Comparison of ENCODE assay signal across 24 cellular contexts in the genomic region with DNA sequence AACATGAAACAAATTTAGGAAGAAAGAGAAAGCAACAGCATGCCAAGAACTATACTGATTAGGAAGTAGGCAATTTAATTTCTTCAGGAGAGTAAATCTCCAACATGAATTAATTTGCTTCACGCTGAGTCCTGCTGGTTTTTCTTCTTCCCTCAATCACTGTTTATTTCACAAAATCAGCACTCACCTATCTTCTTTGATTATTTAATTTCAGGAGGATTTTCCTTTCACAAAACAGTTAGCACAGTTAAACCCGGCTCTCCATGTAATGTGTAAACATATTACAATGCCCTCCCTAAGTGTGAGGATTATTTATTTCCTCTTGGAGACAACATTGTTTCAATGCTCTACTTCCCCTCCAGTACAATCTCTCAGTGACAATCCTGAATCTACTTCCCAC.
DNase-seq lines count a peak whose midpoint lies in the region; ATAC-seq and TF ChIP-seq lines count a peak whose summit lies in the region.
"Had no signal": no experiment of that assay in that cellular context is flagged by ENCODE, and none has a peak within 500 bp of the region (broad histone marks: within the 10 kb centered on the region; RNA-seq: fewer than 3 reads in every experiment).

No MANE protein-coding gene starts in this region.

- H4K91ac ChIP-seq in IMR-90 (ENCODE audit: insufficient read depth, low read depth, low read length), result no peak overlapping the region

- H3K4me3 ChIP-seq in IMR-90 (ENCODE audit: insufficient read depth, low read depth, low read length) (no peak overlapping the region), neuron (ENCODE audit: low read length) (no peak overlapping the region)
- H3K4me3 ChIP-seq: colonic mucosa, psoas muscle, skin epidermis, uterus had no signal

- no CpG with 5 or more reads among the region's 2 CpGs for WGBS in IMR-90 (ENCODE audit: extremely low coverage in 2 of 2, insufficient read length in 1 of 2), 2 experiments

- H3K23ac ChIP-seq in IMR-90 (ENCODE audit: low read depth, low read length), result no peak overlapping the region

- no peak overlapping the region for H3K9ac ChIP-seq in IMR-90 (ENCODE audit: low read depth, low read length)
- H3K9ac ChIP-seq: KMS-11 had no signal

- H2BK5ac ChIP-seq in IMR-90 (ENCODE audit: low read depth, low read length, poor library complexity, severe bottlenecking), result no peak overlapping the region

- dilution Hi-C loops in IMR-90 (cut with HindIII; ENCODE audit: low sequenced_read_pairs, unreplicated experiment), result no loop called here

- H3K36me3 ChIP-seq in IMR-90 (ENCODE audit: control insufficient read depth, insufficient read depth, low read length), result no peaks in the 10 kb centered on the region
- no peaks in the 10 kb centered on the region for H3K36me3 ChIP-seq in neuron (ENCODE audit: insufficient read depth, low read length)
- H3K36me3 ChIP-seq: brain microvascular endothelial cell, colonic mucosa, uterus had no signal

- no peak overlapping the region for H3K4ac ChIP-seq in IMR-90 (ENCODE audit: low read depth, low read length)

- no peaks in the 10 kb centered on the region for H3K9me1 ChIP-seq in IMR-90 (ENCODE audit: insufficient read depth, low read length)

- POLR2A ChIA-PET in IMR-90 (lab: Charles Lee; ENCODE audit: unreplicated experiment), result no interaction called here

- TF ChIP-seq RAD21 in IMR-90 (IDR thresholded peaks at IDR 0.05; ENCODE audit: low read length), result no peak

- no peak for TF ChIP-seq POLR2A in IMR-90 (IDR thresholded peaks at IDR 0.05; ENCODE audit: low read depth, low read length)

- H4K20me1 ChIP-seq in IMR-90 (ENCODE audit: insufficient read depth, low read length), result no peaks in the 10 kb centered on the region

- H3K56ac ChIP-seq in IMR-90 (ENCODE audit: extremely low read depth, insufficient read depth, low read length), result no peak overlapping the region

- ATAC-seq in IMR-90 (ENCODE audit: low read depth) (no peak), HG02885 (IDR thresholded peaks at IDR 0.05; ENCODE audit: poor library complexity, unreplicated experiment) (no peak), left lobe of liver (no peak)
- ATAC-seq: left colon; natural killer cell treated with Interleukin-12 subunit alpha and Interleukin-12 subunit beta and Interleukin-15 and Interleukin-18, amount 100 ng/mL, for 72 hours; psoas muscle; stimulated activated effector memory CD8-positive, alpha-beta T cell treated with anti-CD3 and anti-CD28 coated beads, Interleukin-12 subunit alpha, Interleukin-12 subunit beta, amount 100 ng/mL, for 72 hours had no signal

- H2AK9ac ChIP-seq in IMR-90 (replicated peaks; ENCODE audit: low read depth, low read length, poor library complexity), result no peak overlapping the region

- H4K5ac ChIP-seq in IMR-90 (ENCODE audit: low read depth, low read length), result no peak overlapping the region

- in situ Hi-C loops in IMR-90 (cut with MboI; ENCODE audit: low sequenced_read_pairs), result no loop called here

- H3K4me1 ChIP-seq in IMR-90 (ENCODE audit: control insufficient read depth, insufficient read depth, low read length) (0 out of 2 replicates have a peak, but pooled peaks cover 2% of the 10 kb centered on the region), neuron (ENCODE audit: insufficient read depth, low read length) (peaks cover 41% of the 10 kb centered on the region)
- H3K4me1 ChIP-seq: colonic mucosa, psoas muscle, uterus had no signal

- H4K8ac ChIP-seq in IMR-90 (ENCODE audit: low read depth in 2 of 2, low read length in 2 of 2), result no peak overlapping the region

- no peak overlapping the region for H2AK5ac ChIP-seq in IMR-90 (ENCODE audit: low read depth, low read length)

- intact Hi-C loops in IMR-90 (cut with micrococcal nuclease), result no loop called here

- peak; percentile 37 for DNase-seq in DMS 273 (lab: John Stamatoyannopoulos, UW; ENCODE audit: unreplicated experiment)
- DNase-seq in IMR-90, result no peak
- peak; percentile 71 for DNase-seq in cerebellar cortex (ENCODE audit: low spot score)
- no peak for DNase-seq in NCI-H2171 treated with DMSO at 0.1 percent for 48 hours (lab: John Stamatoyannopoulos, UW)
- no peak for DNase-seq in left lobe of liver (ENCODE audit: low spot score)
- DNase-seq: activated CD4-positive, alpha-beta T cell treated with anti-CD3 and anti-CD28 coated beads, Interleukin-2, amount 50 U/mL, for 48 hours; activated CD8-positive, alpha-beta memory T cell treated with anti-CD3 and anti-CD28 coated beads, Interleukin-2, amount 50 U/mL, for 48 hours; brain microvascular endothelial cell; CD4-positive, alpha-beta memory T cell; colonic mucosa; DND-41; head of caudate nucleus; left colon; NCI-H1930; NCI-H524; psoas muscle; stimulated activated CD4-positive, alpha-beta T cell treated with anti-CD3 and anti-CD28 coated beads, Interleukin-2, amount 100 ng/mL, for 24 hours; uterus had no signal

- H2BK120ac ChIP-seq in IMR-90 (ENCODE audit: low read depth, low read length), result no peak overlapping the region

- no peak overlapping the region for H2BK15ac ChIP-seq in IMR-90 (ENCODE audit: low read depth, low read length)

- no peak overlapping the region for H2BK20ac ChIP-seq in IMR-90 (ENCODE audit: low read depth, low read length)

- H3K79me1 ChIP-seq in IMR-90 (ENCODE audit: low read depth in 1 of 2, low read length in 2 of 2), result no peaks in the 10 kb centered on the region

- no TSS peak for BruUV-seq in IMR-90 (replicated peaks; lab: Mats Ljungman, UMichigan)

- no peak overlapping the region for H3K18ac ChIP-seq in IMR-90 (ENCODE audit: low read depth, low read length)

- H3K14ac ChIP-seq in IMR-90 (replicated peaks; ENCODE audit: low read depth, low read length), result no peak overlapping the region

- no peaks in the 10 kb centered on the region for H3K9me3 ChIP-seq in IMR-90 (ENCODE audit: control insufficient read depth, insufficient read depth, low read length)
- H3K9me3 ChIP-seq in neuron (ENCODE audit: low read length), result no peaks in the 10 kb centered on the region
- H3K9me3 ChIP-seq: colonic mucosa, psoas muscle, uterus had no signal

- TF ChIP-seq CTCF in IMR-90 (conservative IDR thresholded peaks at IDR 0.05; ENCODE audit: low read depth, low read length), result no peak

- H2AFZ ChIP-seq in IMR-90 (replicated peaks; ENCODE audit: low read length, poor library complexity), result no peak overlapping the region
- H2AFZ ChIP-seq in neuron (ENCODE audit: low read depth, low read length), result peak overlapping the region; percentile 80

- H3K4me2 ChIP-seq in IMR-90 (ENCODE audit: low read depth, low read length), result peak overlapping the region; percentile 40
- H3K4me2 ChIP-seq: KMS-11 had no signal

- peaks cover 10% of the 10 kb centered on the region for H3K27me3 ChIP-seq in IMR-90 (ENCODE audit: control insufficient read depth, insufficient read depth, low read length)
- H3K27me3 ChIP-seq in neuron (ENCODE audit: insufficient read depth, low read length), result no peaks in the 10 kb centered on the region
- H3K27me3 ChIP-seq: brain microvascular endothelial cell, colonic mucosa, uterus had no signal

- no peak overlapping the region for H3K27ac ChIP-seq in IMR-90 (ENCODE audit: insufficient read depth, low read length)
- H3K27ac ChIP-seq: brain microvascular endothelial cell, colonic mucosa, KMS-11, psoas muscle, uterus had no signal

- CTCF ChIA-PET in IMR-90 (lab: Yijun Ruan, JAX), result no interaction called here

TF ChIP-seq in IMR-90, 13 proteins besides CTCF, POLR2A, EP300 and RAD21:
- no peak for TF ChIP-seq ELK1 (IDR thresholded peaks at IDR 0.05; ENCODE audit: borderline replicate concordance, low read depth, low read length)
- TF ChIP-seq NFE2L2 (IDR thresholded peaks at IDR 0.05; ENCODE audit: low read depth, low read length), result no peak
- TF ChIP-seq MAZ (IDR thresholded peaks at IDR 0.05; ENCODE audit: borderline replicate concordance, low read depth, low read length), result no peak
- TF ChIP-seq BHLHE40 (IDR thresholded peaks at IDR 0.05; ENCODE audit: low read depth, low read length), result no peak
- no peak for TF ChIP-seq RCOR1 (IDR thresholded peaks at IDR 0.05; ENCODE audit: insufficient replicate concordance, low read length)
- no peak for TF ChIP-seq RFX5 (IDR thresholded peaks at IDR 0.05; ENCODE audit: low read depth, low read length)
- no peak for TF ChIP-seq MAFK (IDR thresholded peaks at IDR 0.05; ENCODE audit: low read depth, low read length)

Comparison
In these comparisons a context has a peak if more than half of its experiments do, and no peak if none do; other contexts are left out.
1. DNase-seq: peak in DMS 273 (single experiment) and cerebellar cortex (single experiment); none in IMR-90 (single experiment), NCI-H2171 treated with DMSO at 0.1 percent for 48 hours (single experiment) and left lobe of liver (single experiment).